Comparison of ENCODE assay signal across 22 cellular contexts in the genomic region with DNA sequence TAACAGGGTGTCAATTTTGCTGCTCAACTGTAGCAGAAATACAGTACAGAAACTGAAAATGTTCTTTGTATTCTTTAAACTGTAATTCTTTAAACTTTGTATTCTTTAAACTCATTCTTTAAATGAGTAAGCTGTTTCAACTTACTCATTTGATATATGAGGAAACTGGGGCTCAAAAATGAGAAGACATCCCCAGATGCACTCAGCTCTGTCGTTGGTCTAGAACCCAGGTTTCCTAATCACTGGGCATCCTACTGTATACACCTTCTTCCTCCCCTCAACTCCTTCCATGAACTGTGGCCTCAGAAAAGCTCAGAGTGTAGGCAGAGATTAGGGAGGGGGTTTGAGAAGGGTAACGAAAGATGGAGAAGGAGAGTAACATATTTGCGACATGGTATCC.
"Had no signal": no experiment of that assay in that cellular context is flagged by ENCODE, and none has a peak within 500 bp of the region (broad histone marks: within the 10 kb centered on the region; RNA-seq: fewer than 3 reads in every experiment).

No MANE protein-coding gene starts in this region.

- H3K27ac Mint-ChIP-seq: dendritic cell treated with granulocyte-macrophage colony-stimulating factor and Interleukin-4, amounts not matched to agents 40 ng/mL and 50 ng/mL, for 4 days; effector memory CD8-positive, alpha-beta T cell; endodermal cell had no signal

- DNase-seq: colonic mucosa; cortex of kidney; dermis blood vessel endothelial cell; dorsolateral prefrontal cortex; effector CD4-positive, alpha-beta T cell; effector CD8-positive, alpha-beta T cell; effector memory CD4-positive, alpha-beta T cell; effector memory CD8-positive, alpha-beta T cell; endodermal cell; erythroblast; esophagus squamous epithelium; foreskin fibroblast; foreskin keratinocyte; foreskin melanocyte; gastrocnemius medialis; glutamatergic neuron; head of caudate nucleus; heart left ventricle; heart right ventricle had no signal

- ATAC-seq: effector memory CD8-positive, alpha-beta T cell; esophagus mucosa; foreskin keratinocyte; gastrocnemius medialis; gastroesophageal sphincter; heart left ventricle; heart right ventricle had no signal

- H3K4me1 Mint-ChIP-seq: endodermal cell had no signal

- H3K4me3 Mint-ChIP-seq: dendritic cell treated with granulocyte-macrophage colony-stimulating factor and Interleukin-4, amounts not matched to agents 40 ng/mL and 50 ng/mL, for 4 days; effector memory CD8-positive, alpha-beta T cell; endodermal cell had no signal

- H3K27me3 Mint-ChIP-seq: dendritic cell treated with granulocyte-macrophage colony-stimulating factor and Interleukin-4, amounts not matched to agents 40 ng/mL and 50 ng/mL, for 4 days had no signal

- H3K9me3 Mint-ChIP-seq: effector memory CD8-positive, alpha-beta T cell had no signal
